8 cellular contexts compared by ENCODE assay signal in the genomic region with DNA sequence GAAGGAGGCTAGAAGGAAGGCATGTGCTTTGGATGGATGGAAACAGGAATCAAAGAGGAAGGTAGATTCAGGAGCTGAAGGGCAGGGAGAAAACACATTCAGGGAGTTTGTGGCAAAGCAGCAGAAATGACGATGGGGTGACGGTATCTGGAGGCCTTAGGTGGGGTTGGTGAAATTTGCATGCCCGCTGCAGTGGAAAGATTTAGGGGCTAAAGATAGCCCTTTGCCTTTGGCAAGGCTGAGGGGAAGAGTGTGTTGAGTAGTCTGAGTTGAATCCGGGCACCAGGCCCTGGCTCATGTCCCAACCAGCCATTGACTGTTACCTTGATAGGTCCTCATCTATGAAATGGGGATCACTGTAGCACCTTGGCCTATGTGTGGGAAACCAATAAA. TPM values are rescaled to one million over a fixed set of nuclear protein-coding genes. Genes with fewer than 3 reads are reported as not detected.
DNase-seq lines count a peak whose midpoint lies in the region; ATAC-seq and TF ChIP-seq lines count a peak whose summit lies in the region.

No MANE protein-coding gene starts in this region.

- peak overlapping the region; percentile 93 to 95 (median 94) for H3K4me3 Mint-ChIP-seq in T-cell

- peak overlapping the region; percentile 91 to 94 for H3K27ac Mint-ChIP-seq in T-cell

- intact Hi-C loops in gastrocnemius medialis (cut with DNase I; ENCODE audit: low total_unique reads), result no loop called here

- peaks cover 18% of the 10 kb centered on the region for H3K36me3 Mint-ChIP-seq in T-cell

- DNase-seq in T-cell, result no peak
- no peak for DNase-seq in fibroblast of villous mesenchyme (ENCODE audit: low read depth)
- peak; percentile 16 to 72 for DNase-seq in gastrocnemius medialis
- DNase-seq in DMS53 (lab: John Stamatoyannopoulos, UW), result no peak
- no peak for DNase-seq in 8988T

- peak; percentile 50 for TF ChIP-seq POLR2A in GM19193 (IDR thresholded peaks at IDR 0.05; ENCODE audit: extremely low read depth, insufficient read depth, insufficient read length)
- TF ChIP-seq POLR2A in gastrocnemius medialis (IDR thresholded peaks at IDR 0.05), result no peak

- peaks cover 61 to 72% (median 67%) of the 10 kb centered on the region in 3 donors for H3K4me1 Mint-ChIP-seq in T-cell

- CTCF ChIA-PET in T-cell (lab: Charles Lee), result interaction anchor here in 1 of 2 donors (4.3 kb wide), 1 partner anchor 13 kb away, joined by 15 read pairs; the partner anchor contains the start of gene NXT1

- ATAC-seq in T-cell (replicated peaks in 1 of 4) (no peak), gastrocnemius medialis (no peak), GM21528 (IDR thresholded peaks at IDR 0.05; ENCODE audit: low FRiP score, unreplicated experiment) (no peak), HG03025 (IDR thresholded peaks at IDR 0.05; ENCODE audit: low FRiP score, unreplicated experiment) (no peak)

- POLR2A ChIA-PET in T-cell (lab: Charles Lee), result interaction anchor here in 1 of 2 donors (3.6 kb wide), 1 partner anchor 13 kb away, joined by 27 read pairs; the partner anchor contains the start of gene NXT1

- in situ Hi-C loops in gastrocnemius medialis (cut with MboI; ENCODE audit: low sequenced_read_pairs in 4 of 4), result loop anchor here in 2 of 4 donors (10.0 kb wide), 1 partner anchor 272 kb away; the partner anchor contains the start of gene CST3 (in 2 of the 2)

- H3K4me3 ChIP-seq in fibroblast of villous mesenchyme (ENCODE audit: low read depth, low read length), result peak overlapping the region; percentile 79
- peak overlapping the region; percentile 78 to 90 (median 82) for H3K4me3 ChIP-seq in gastrocnemius medialis

- H3K9me3 Mint-ChIP-seq in T-cell, result no peaks in the 10 kb centered on the region

- TF ChIP-seq CTCF in fibroblast of villous mesenchyme (IDR thresholded peaks at IDR 0.05; ENCODE audit: insufficient read depth, low read depth, low read length) (no peak), gastrocnemius medialis (IDR thresholded peaks at IDR 0.05 in 4 of 5, conservative IDR thresholded peaks at IDR 0.05 in 1 of 5) (no peak)

- H3K27ac ChIP-seq in gastrocnemius medialis, result peak overlapping the region; percentile 93 to 99 (median 98)

- H3K4me1 ChIP-seq in gastrocnemius medialis, result peaks cover 51 to 55% of the 10 kb centered on the region in 2 donors

- H3K36me3 ChIP-seq in gastrocnemius medialis, result peaks cover 0 to 7% of the 10 kb centered on the region in 2 donors

- no peaks in the 10 kb centered on the region for H3K27me3 Mint-ChIP-seq in T-cell

- no peaks in the 10 kb centered on the region for H3K9me3 ChIP-seq in gastrocnemius medialis

- H3K27me3 ChIP-seq in gastrocnemius medialis, result no peaks in the 10 kb centered on the region

RNA-seq across cellular contexts. Expression of gene GZF1, which starts 1.3 kb away (rescaled TPM):
- total RNA-seq in T-cell (10 to 100 TPM; 10.2 to 35.1 (median 13.1) TPM), fibroblast of villous mesenchyme (17.7 and 19.4 TPM in 2 replicates), gastrocnemius medialis (10 to 100 TPM; 10.1 to 23.0 (median 13.3) TPM)

RNA-seq across cellular contexts. Expression of gene NXT1, which starts 12.7 kb away (rescaled TPM):
- 10 to 100 TPM; 22.1 to 60.0 (median 24.4) TPM for total RNA-seq in T-cell
- total RNA-seq in fibroblast of villous mesenchyme, result 22.9 and 25.4 TPM in 2 replicates
- 10 to 100 TPM; 15.2 to 17.9 (median 15.9) TPM for total RNA-seq in gastrocnemius medialis

RNA-seq across cellular contexts. Expression of gene NAPB, which starts 58.0 kb away (rescaled TPM):
- total RNA-seq in T-cell, result 10 to 100 TPM; 10.4 to 14.6 (median 12.2) TPM
- 9.5 and 9.7 TPM in 2 replicates for total RNA-seq in fibroblast of villous mesenchyme
- 1 to 10 TPM; 3.2 to 8.3 (median 3.8) TPM for total RNA-seq in gastrocnemius medialis

Comparison
In these comparisons a context has a peak if more than half of its experiments do, and no peak if none do; other contexts are left out.
1. DNase-seq: peak in gastrocnemius medialis (2 of 2); none in T-cell (0 of 34), fibroblast of villous mesenchyme (single experiment), DMS53 (single experiment) and 8988T (single experiment).